Comparison of ENCODE assay signal across 9 cellular contexts in the genomic region with DNA sequence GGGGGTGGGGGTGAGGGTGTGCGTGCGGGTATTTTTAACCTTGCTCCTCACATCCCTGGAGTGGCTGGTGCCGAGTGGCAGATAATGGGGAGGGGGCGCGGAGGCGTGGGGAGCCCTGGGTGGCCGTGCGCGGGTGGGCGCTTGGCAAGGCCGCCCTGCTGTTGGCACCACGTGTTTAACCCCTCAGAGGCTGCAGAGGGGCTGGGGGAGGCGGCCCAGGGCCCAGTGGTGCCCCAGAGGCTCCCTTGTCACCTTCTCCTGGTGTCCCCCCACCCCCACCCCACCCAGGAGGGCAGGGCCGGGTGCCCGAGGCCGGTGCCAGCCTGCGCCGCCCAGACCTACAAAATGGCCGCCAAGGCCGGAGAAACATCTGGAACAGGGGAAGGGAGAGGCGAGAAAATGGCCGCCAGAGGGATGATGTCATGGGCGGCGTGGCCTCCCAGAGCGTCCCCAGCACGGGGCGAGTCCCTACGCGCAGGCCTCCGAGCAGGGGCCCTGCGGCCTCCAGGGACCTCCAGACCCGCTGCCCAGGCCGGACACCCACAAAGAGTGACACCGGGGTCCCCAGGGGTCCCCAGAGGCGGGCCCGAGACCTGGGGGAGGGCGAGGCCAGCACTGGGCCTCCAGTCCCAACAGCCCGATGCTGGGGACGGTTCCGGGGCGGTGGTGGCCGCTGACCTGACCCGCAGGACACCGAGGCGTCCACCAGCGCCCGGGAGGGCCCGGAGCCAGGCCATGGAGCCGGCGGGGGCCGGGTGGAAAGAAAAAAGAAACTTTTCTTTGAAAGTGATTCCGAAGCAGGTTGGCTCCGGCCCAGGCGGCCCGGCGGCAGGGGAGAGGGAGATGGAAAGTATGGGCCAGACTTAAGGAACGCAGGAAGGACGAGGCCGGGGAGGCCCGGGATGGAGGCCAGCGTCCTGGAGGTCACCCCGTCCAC. TPM values are rescaled to one million over a fixed set of nuclear protein-coding genes. Genes with fewer than 3 reads are reported as not detected.
DNase-seq lines count a peak whose midpoint lies in the region; ATAC-seq and TF ChIP-seq lines count a peak whose summit lies in the region.
"Had no signal": no experiment of that assay in that cellular context is flagged by ENCODE, and none has a peak within 500 bp of the region (broad histone marks: within the 10 kb centered on the region; RNA-seq: fewer than 3 reads in every experiment).

No MANE protein-coding gene starts in this region.

- H3K27ac ChIP-seq in adrenal gland = peak overlapping the region; percentile 98 to 100 (median 99)
- H3K27ac ChIP-seq in osteoblast (ENCODE audit: low read depth, low read length) = peak overlapping the region; percentile 99
- H3K27ac ChIP-seq in naive thymus-derived CD4-positive, alpha-beta T cell (ENCODE audit: low read depth, low read length) = no peak overlapping the region

- TF ChIP-seq POLR2A in adrenal gland (IDR thresholded peaks at IDR 0.05) = peak in 1 of 2 donors; percentile 57

- H3K4me3 Mint-ChIP-seq in naive thymus-derived CD4-positive, alpha-beta T cell = no peak overlapping the region

- CTCF ChIA-PET in AG04449 (lab: Yijun Ruan, JAX) = interaction anchor here (0.9 kb wide), 1 partner anchor 25 kb away, joined by 3 read pairs; no protein-coding TSS in a partner anchor
- CTCF ChIA-PET in naive thymus-derived CD4-positive, alpha-beta T cell (lab: Charles Lee) = no interaction called here

- H3K4me1 ChIP-seq in adrenal gland (replicated peaks in 1 of 2) = peaks cover 36 to 71% of the 10 kb centered on the region in 2 donors
- H3K4me1 ChIP-seq in osteoblast (ENCODE audit: insufficient read depth, low read length) = peaks cover 18% of the 10 kb centered on the region
- H3K4me1 ChIP-seq in naive thymus-derived CD4-positive, alpha-beta T cell (ENCODE audit: control insufficient read depth in 2 of 2, insufficient read depth in 2 of 2, low read length in 2 of 2) = no peaks in the 10 kb centered on the region
- H3K4me1 ChIP-seq: HAP-1 had no signal

- H3K27me3 Mint-ChIP-seq in naive thymus-derived CD4-positive, alpha-beta T cell = no peaks in the 10 kb centered on the region

- no peak for TF ChIP-seq CTCF in AG04449 (IDR thresholded peaks at IDR 0.05; ENCODE audit: insufficient read depth, low read length, missing control alignments)
- peak in 1 of 6 experiments; percentile 7 for TF ChIP-seq CTCF in adrenal gland (IDR thresholded peaks at IDR 0.05)
- TF ChIP-seq CTCF in osteoblast (IDR thresholded peaks at IDR 0.05; ENCODE audit: extremely low read depth, low read depth, low read length) = no peak

- DNase-seq in AG04449 (ENCODE audit: low read depth, low spot score) (no peak), adrenal gland (peak; percentile 90 to 93 (median 91)), head of caudate nucleus (peak; percentile 68 to 95 (median 86)), osteoblast (ENCODE audit: insufficient read length, low spot score, missing footprints) (peak; percentile 99), NCI-H748 (lab: John Stamatoyannopoulos, UW; ENCODE audit: unreplicated experiment) (no peak), DMS53 (lab: John Stamatoyannopoulos, UW) (no peak)
- no peak for DNase-seq in naive thymus-derived CD4-positive, alpha-beta T cell
- no peak for DNase-seq in activated CD8-positive, alpha-beta memory T cell treated with anti-CD3 and anti-CD28 coated beads for 24 hours

- peaks cover 0 to 20% (median 5%) of the 10 kb centered on the region in 7 donors for H3K4me1 Mint-ChIP-seq in naive thymus-derived CD4-positive, alpha-beta T cell

- intact Hi-C loops in adrenal gland (cut with DNase I) = loop anchor here in 1 of 2 donors (5.0 kb wide), 1 partner anchor 37 kb away; a partner anchor contains a TSS
- intact Hi-C loops in head of caudate nucleus (cut with DNase I) = loop anchor here (5.0 kb wide), 1 partner anchor 37 kb away; a partner anchor contains a TSS
- intact Hi-C loops in naive thymus-derived CD4-positive, alpha-beta T cell (cut with micrococcal nuclease) = no loop called here

- H3K27ac Mint-ChIP-seq in naive thymus-derived CD4-positive, alpha-beta T cell = no peak overlapping the region

- peak overlapping the region; percentile 71 for H3K4me2 ChIP-seq in osteoblast (ENCODE audit: insufficient read depth, low read length)

- peaks cover 7% of the 10 kb centered on the region for H4K20me1 ChIP-seq in osteoblast (ENCODE audit: insufficient read depth, low read length)

- POLR2A ChIA-PET in AG04449 (lab: Yijun Ruan, JAX) = no interaction called here
- POLR2A ChIA-PET in naive thymus-derived CD4-positive, alpha-beta T cell (lab: Charles Lee) = no interaction called here

- H3K9me3 ChIP-seq in adrenal gland (replicated peaks in 1 of 3) (no peaks in the 10 kb centered on the region), osteoblast (ENCODE audit: low read depth, low read length) (no peaks in the 10 kb centered on the region)
- no peaks in the 10 kb centered on the region for H3K9me3 ChIP-seq in naive thymus-derived CD4-positive, alpha-beta T cell (ENCODE audit: control insufficient read depth in 2 of 3, low read length in 3 of 3)
- H3K9me3 ChIP-seq: HAP-1 had no signal

- peaks cover 0 to 4% (median 0%) of the 10 kb centered on the region in 11 donors for H3K9me3 Mint-ChIP-seq in naive thymus-derived CD4-positive, alpha-beta T cell

- peaks cover 85% of the 10 kb centered on the region for H3K79me2 ChIP-seq in osteoblast (ENCODE audit: insufficient read depth, low read length)

- ATAC-seq in naive thymus-derived CD4-positive, alpha-beta T cell = no peak

- peaks cover 0 to 25% (median 10%) of the 10 kb centered on the region in 5 donors for H3K36me3 Mint-ChIP-seq in naive thymus-derived CD4-positive, alpha-beta T cell

- H3K27me3 ChIP-seq in adrenal gland = no peaks in the 10 kb centered on the region
- H3K27me3 ChIP-seq in osteoblast (ENCODE audit: insufficient read depth, low read length) = no peaks in the 10 kb centered on the region
- no peaks in the 10 kb centered on the region for H3K27me3 ChIP-seq in naive thymus-derived CD4-positive, alpha-beta T cell (ENCODE audit: control insufficient read depth in 2 of 2, insufficient read depth in 2 of 2, low read length in 2 of 2)

- peak overlapping the region; percentile 56 for H2AFZ ChIP-seq in osteoblast (ENCODE audit: low read length)

- 16 to 27% (median 22%) methylated on average over 41 to 62 of the region's 62 CpGs for WGBS in adrenal gland, 4 donors

- H3K4me3 ChIP-seq in AG04449 (ENCODE audit: low read depth, low read length) (peak overlapping the region; percentile 3), adrenal gland (peak overlapping the region in 1 of 4 donors; percentile 52), osteoblast (ENCODE audit: insufficient read depth, low read length) (peak overlapping the region; percentile 68)
- no peak overlapping the region for H3K4me3 ChIP-seq in naive thymus-derived CD4-positive, alpha-beta T cell (ENCODE audit: low read length)
- H3K4me3 ChIP-seq: HAP-1 had no signal

- H3K36me3 ChIP-seq in adrenal gland (replicated peaks in 1 of 2) = peaks cover 0 to 5% of the 10 kb centered on the region in 2 donors
- peaks cover 12% of the 10 kb centered on the region for H3K36me3 ChIP-seq in osteoblast (ENCODE audit: insufficient read depth, low read length)
- peaks cover 0 to 9% (median 0%) of the 10 kb centered on the region in 3 experiments for H3K36me3 ChIP-seq in naive thymus-derived CD4-positive, alpha-beta T cell (ENCODE audit: control insufficient read depth in 2 of 3, insufficient read depth in 3 of 3, low read length in 3 of 3)

RNA-seq across cellular contexts. Expression of a gene that starts 38.2 kb away (rescaled TPM):
- total RNA-seq in adrenal gland (100 to 1,000 TPM; 124 to 329 (median 236) TPM), osteoblast (57.2 and 61.2 TPM in 2 replicates)
- polyA plus RNA-seq in adrenal gland = 100 to 1,000 TPM in 1 of 3 donors, 10 to 100 TPM in 2; 34.9 to 154 (median 69.2) TPM
- 10 to 100 TPM; 15.0 to 35.2 (median 33.1) TPM for total RNA-seq in naive thymus-derived CD4-positive, alpha-beta T cell
- polyA plus RNA-seq in naive thymus-derived CD4-positive, alpha-beta T cell = 10 to 100 TPM; 12.2 to 24.6 TPM

Comparison
In these comparisons a context has a peak if more than half of its experiments do, and no peak if none do; other contexts are left out.
1. DNase-seq: peak in adrenal gland (7 of 7), head of caudate nucleus (42 of 42) and osteoblast (single experiment); none in AG04449 (single experiment), NCI-H748 (single experiment), naive thymus-derived CD4-positive, alpha-beta T cell (0 of 9), DMS53 (single experiment) and activated CD8-positive, alpha-beta memory T cell treated with anti-CD3 and anti-CD28 coated beads for 24 hours (single experiment).